In the genomic region with DNA sequence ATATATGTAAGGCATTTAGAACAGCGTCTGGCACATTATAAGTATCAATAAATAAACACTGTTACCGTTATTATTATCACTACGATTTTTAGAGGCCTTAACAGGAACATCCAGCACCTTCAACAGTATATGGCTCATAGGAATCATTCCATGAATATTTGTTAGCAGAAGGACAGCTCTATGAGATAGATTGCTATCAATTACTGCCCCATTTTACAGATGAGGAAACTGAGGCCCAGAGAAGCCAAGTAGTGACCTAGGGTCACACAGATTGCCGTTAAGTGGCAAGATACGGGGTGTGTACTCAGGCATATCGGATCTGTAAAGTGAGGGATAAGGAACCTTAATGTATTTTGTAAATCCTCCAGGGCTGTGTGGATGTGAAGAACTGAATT, we compare ENCODE assay signal across 1 cellular context.
TF ChIP-seq lines count a peak whose summit lies in the region.

No MANE protein-coding gene starts in this region.

TF ChIP-seq in HCT116, 20 proteins besides CTCF, POLR2A, EP300 and RAD21:
- TF ChIP-seq, protein P1, sequence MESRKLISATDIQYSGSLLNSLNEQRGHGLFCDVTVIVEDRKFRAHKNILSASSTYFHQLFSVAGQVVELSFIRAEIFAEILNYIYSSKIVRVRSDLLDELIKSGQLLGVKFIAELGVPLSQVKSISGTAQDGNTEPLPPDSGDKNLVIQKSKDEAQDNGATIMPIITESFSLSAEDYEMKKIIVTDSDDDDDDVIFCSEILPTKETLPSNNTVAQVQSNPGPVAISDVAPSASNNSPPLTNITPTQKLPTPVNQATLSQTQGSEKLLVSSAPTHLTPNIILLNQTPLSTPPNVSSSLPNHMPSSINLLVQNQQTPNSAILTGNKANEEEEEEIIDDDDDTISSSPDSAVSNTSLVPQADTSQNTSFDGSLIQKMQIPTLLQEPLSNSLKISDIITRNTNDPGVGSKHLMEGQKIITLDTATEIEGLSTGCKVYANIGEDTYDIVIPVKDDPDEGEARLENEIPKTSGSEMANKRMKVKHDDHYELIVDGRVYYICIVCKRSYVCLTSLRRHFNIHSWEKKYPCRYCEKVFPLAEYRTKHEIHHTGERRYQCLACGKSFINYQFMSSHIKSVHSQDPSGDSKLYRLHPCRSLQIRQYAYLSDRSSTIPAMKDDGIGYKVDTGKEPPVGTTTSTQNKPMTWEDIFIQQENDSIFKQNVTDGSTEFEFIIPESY (IDR thresholded peaks at IDR 0.05; ENCODE audit: extremely low read depth, insufficient replicate concordance, low read length): no peak
- TF ChIP-seq SRF (IDR thresholded peaks at IDR 0.05; ENCODE audit: low read depth) (no peak), ELF1 (IDR thresholded peaks at IDR 0.05; ENCODE audit: borderline replicate concordance, low read depth) (no peak), ZFX (IDR thresholded peaks at IDR 0.05) (no peak), TCF7L2 (IDR thresholded peaks at IDR 0.05; ENCODE audit: borderline replicate concordance, extremely low read depth, insufficient read depth, insufficient read length) (no peak)
- TF ChIP-seq, protein P2, sequence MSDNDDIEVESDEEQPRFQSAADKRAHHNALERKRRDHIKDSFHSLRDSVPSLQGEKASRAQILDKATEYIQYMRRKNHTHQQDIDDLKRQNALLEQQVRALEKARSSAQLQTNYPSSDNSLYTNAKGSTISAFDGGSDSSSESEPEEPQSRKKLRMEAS (IDR thresholded peaks at IDR 0.05): no peak
